In the genomic region with DNA sequence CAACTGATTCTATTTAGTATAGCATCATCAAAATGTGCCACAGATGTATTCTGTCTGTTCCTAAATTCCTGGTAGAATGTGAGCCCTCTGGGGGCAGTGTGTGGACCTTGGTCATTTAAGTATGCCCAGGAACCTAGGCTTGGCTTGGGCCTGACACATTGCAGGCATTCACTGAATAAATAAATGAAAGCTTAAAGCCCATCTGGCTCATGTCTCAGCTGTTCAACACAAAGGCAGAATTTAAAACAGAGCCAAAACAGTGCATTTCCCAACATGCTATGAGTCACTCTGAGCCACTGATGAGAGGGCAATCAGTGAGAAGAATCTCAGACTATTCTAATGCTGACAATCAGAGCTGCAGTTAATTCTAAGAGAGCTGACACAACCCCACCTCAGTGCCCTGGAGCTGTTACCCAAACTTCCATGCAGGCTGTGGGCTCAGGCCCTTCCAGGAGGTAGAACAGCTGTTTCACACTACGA, we compare ENCODE assay signal across 8 cellular contexts. TPM values are rescaled to one million over a fixed set of nuclear protein-coding genes. Genes with fewer than 3 reads are reported as not detected.
DNase-seq lines count a peak whose midpoint lies in the region; ATAC-seq and TF ChIP-seq lines count a peak whose summit lies in the region.

No MANE protein-coding gene starts in this region.

- H3K27ac ChIP-seq in layer of hippocampus (ENCODE audit: low read depth, low read length) (peak overlapping the region; percentile 31), tibial artery (peak overlapping the region; percentile 71 to 83)

- peak; percentile 89 for DNase-seq in AG08396 (ENCODE audit: low spot score)
- peak; percentile 14 to 17 for DNase-seq in Kasumi-1 (lab: John Stamatoyannopoulos, UW)
- peak; percentile 84 for DNase-seq in brain pericyte (ENCODE audit: low read depth, low spot score)
- DNase-seq in tibial artery, result peak; percentile 63 to 82
- DNase-seq in posterior vena cava (ENCODE audit: low spot score), result no peak

- H3K27me3 ChIP-seq in layer of hippocampus (ENCODE audit: control insufficient read depth, insufficient read depth, low read length) (no peaks in the 10 kb centered on the region), tibial artery (no peaks in the 10 kb centered on the region)

- no peak overlapping the region for H3K4me3 ChIP-seq in tibial artery

- no peak for TF ChIP-seq CTCF in tibial artery (IDR thresholded peaks at IDR 0.05)

- intact Hi-C loops in tibial artery (cut with DNase I; ENCODE audit: low total_unique reads), result no loop called here
- intact Hi-C loops in posterior vena cava (cut with DNase I), result no loop called here

- ATAC-seq in HG03196 (IDR thresholded peaks at IDR 0.05; ENCODE audit: unreplicated experiment), result no peak
- no peak for ATAC-seq in GM21528 (IDR thresholded peaks at IDR 0.05; ENCODE audit: low FRiP score, unreplicated experiment)

- no peaks in the 10 kb centered on the region for H3K9me3 ChIP-seq in tibial artery

- H3K4me1 ChIP-seq in tibial artery, result peaks cover 0 to 79% (median 54%) of the 10 kb centered on the region in 4 donors

- peaks cover 0 to 6% (median 0%) of the 10 kb centered on the region in 3 donors for H3K36me3 ChIP-seq in tibial artery

RNA-seq across cellular contexts. Expression of a gene that starts 8.1 kb away (rescaled TPM):
- 10 to 100 TPM; 33.6 to 36.5 TPM for total RNA-seq in posterior vena cava

RNA-seq across cellular contexts. Expression of a gene that starts 29.5 kb away (rescaled TPM):
- 10 to 100 TPM; 52.1 to 52.6 TPM for total RNA-seq in posterior vena cava

RNA-seq across cellular contexts. Expression of a gene that starts 36.7 kb away (rescaled TPM):
- total RNA-seq in posterior vena cava, result 10 to 100 TPM in 1 of 2 donors, 1 to 10 TPM in 1; 8.0 to 19.2 TPM

RNA-seq across cellular contexts. Expression of a gene that starts 45.7 kb away (rescaled TPM):
- 100 to 1,000 TPM; 117 TPM for total RNA-seq in posterior vena cava

RNA-seq across cellular contexts. Expression of a gene that starts 48.9 kb away (rescaled TPM):
- 100 to 1,000 TPM; 448 to 580 TPM for total RNA-seq in posterior vena cava
